ENCODE assay signal across 8 cellular contexts in the genomic region with DNA sequence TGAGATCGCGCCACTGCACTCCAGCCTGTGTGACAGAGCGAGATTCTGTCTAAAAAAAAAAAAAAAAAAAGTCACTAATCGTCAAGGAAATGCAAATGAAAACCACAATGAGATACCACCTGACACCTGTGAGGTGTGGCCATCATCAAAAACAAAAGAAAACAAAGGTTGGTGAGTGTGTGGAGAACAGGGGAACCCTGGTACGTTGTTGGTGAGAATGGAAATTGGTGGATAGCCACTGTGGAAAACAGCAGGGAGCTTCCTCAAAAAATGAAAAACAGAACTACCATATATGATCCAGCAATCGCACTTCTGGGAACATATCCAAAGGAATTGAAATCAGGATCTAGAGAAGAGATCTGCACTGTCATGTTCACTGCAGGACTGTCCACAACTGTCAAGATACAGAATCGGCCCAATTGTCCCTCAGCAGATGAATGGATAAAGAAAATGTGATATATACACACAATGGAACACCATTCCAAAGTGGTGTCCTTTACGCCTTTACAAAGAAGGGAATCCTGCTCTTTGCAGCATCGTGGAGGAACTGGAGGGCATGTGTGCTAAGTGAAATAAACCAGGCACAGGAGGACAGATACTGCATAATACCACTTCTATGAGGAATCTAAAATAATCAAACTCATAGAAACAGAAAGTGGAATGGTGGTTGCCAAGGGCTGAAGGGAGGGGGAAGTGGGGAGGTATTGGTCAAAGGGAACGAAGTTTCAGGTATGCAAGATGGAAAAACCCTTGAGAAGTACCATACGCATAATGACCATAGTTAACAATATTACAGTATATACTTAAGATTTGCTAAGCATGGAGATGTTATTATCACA.
DNase-seq lines count a peak whose midpoint lies in the region; ATAC-seq, FAIRE-seq and TF ChIP-seq lines count a peak whose summit lies in the region.

No MANE protein-coding gene starts in this region.

- peak overlapping the region; percentile 86 to 95 for H3K27ac Mint-ChIP-seq in effector memory CD8-positive, alpha-beta T cell

- no peak overlapping the region for H3K4me3 ChIP-seq in pancreas
- no peak overlapping the region for H3K4me3 ChIP-seq in ovary

- intact Hi-C loops in pancreas (cut with DNase I) (no loop called here), ovary (cut with DNase I) (loop anchor here in 1 of 4 donors (5.0 kb wide), 1 partner anchor 88 kb away; no protein-coding TSS in a partner anchor)

- H3K4me3 Mint-ChIP-seq in effector memory CD8-positive, alpha-beta T cell = peak overlapping the region; percentile 63 to 84

- no peak overlapping the region for H3K27ac ChIP-seq in pancreas
- no peak overlapping the region for H3K27ac ChIP-seq in ovary

- TF ChIP-seq POLR2A in GM12892 (IDR thresholded peaks at IDR 0.05; ENCODE audit: low read depth, low read length) = no peak
- no peak for TF ChIP-seq POLR2A in ovary (IDR thresholded peaks at IDR 0.05)

- TF ChIP-seq CTCF in pancreas (IDR thresholded peaks at IDR 0.05) (no peak), ovary (IDR thresholded peaks at IDR 0.05) (no peak)

- no peaks in the 10 kb centered on the region for H3K9me3 Mint-ChIP-seq in effector memory CD8-positive, alpha-beta T cell

- H3K36me3 Mint-ChIP-seq in effector memory CD8-positive, alpha-beta T cell (ENCODE audit: insufficient read depth) = peaks cover 24% of the 10 kb centered on the region

- TF ChIP-seq EP300 in ovary (IDR thresholded peaks at IDR 0.05) = no peak

- no peak for DNase-seq in GM12892 (ENCODE audit: insufficient read length)
- DNase-seq in effector memory CD8-positive, alpha-beta T cell = peak in 2 of 3 experiments; percentile 26 to 30
- DNase-seq in SHP77 (lab: John Stamatoyannopoulos, UW) = no peak
- no peak for DNase-seq in GM19240 (ENCODE audit: insufficient read length, low spot score)
- no peak for DNase-seq in pancreas
- no peak for DNase-seq in ovary

- H3K4me1 Mint-ChIP-seq in effector memory CD8-positive, alpha-beta T cell (ENCODE audit: low read depth in 2 of 2) = peaks cover 48 to 49% of the 10 kb centered on the region in 2 donors

- no peaks in the 10 kb centered on the region for H3K27me3 Mint-ChIP-seq in effector memory CD8-positive, alpha-beta T cell

- no peaks in the 10 kb centered on the region for H3K27me3 ChIP-seq in pancreas
- H3K27me3 ChIP-seq in ovary = no peaks in the 10 kb centered on the region

- FAIRE-seq in GM12892 (lab: Jason Lieb, UNC) (peak; percentile 21), pancreas (lab: Jason Lieb, UNC) (no peak)

- no peaks in the 10 kb centered on the region for H3K36me3 ChIP-seq in pancreas
- H3K36me3 ChIP-seq in ovary = no peaks in the 10 kb centered on the region

- H3K9me3 ChIP-seq in pancreas = no peaks in the 10 kb centered on the region
- H3K9me3 ChIP-seq in ovary = no peaks in the 10 kb centered on the region

- ATAC-seq in GM21447 (IDR thresholded peaks at IDR 0.05; ENCODE audit: unreplicated experiment) (peak; percentile 52), HG03469 (IDR thresholded peaks at IDR 0.05; ENCODE audit: unreplicated experiment) (peak; percentile 44), pancreas (no peak)
- ATAC-seq in effector memory CD8-positive, alpha-beta T cell (replicated peaks) = peak; percentile 68

- H3K4me1 ChIP-seq in pancreas = no peaks in the 10 kb centered on the region
- H3K4me1 ChIP-seq in ovary (ENCODE audit: insufficient read depth) = peaks cover 11% of the 10 kb centered on the region

- WGBS in pancreas, 2 donors = 74 to 75% methylated on average over 11 of the region's 11 CpGs
- WGBS in ovary, 3 donors = 66 to 75% (median 68%) methylated on average over 11 of the region's 11 CpGs

Comparison
In these comparisons a context has a peak if more than half of its experiments do, and no peak if none do; other contexts are left out.
1. DNase-seq: peak in effector memory CD8-positive, alpha-beta T cell (2 of 3); none in GM12892 (single experiment), SHP77 (0 of 2), GM19240 (single experiment), pancreas (0 of 6) and ovary (0 of 5).
2. ATAC-seq: peak in GM21447 (single experiment), HG03469 (single experiment) and effector memory CD8-positive, alpha-beta T cell (single experiment); none in pancreas (0 of 4).